In the genomic region with DNA sequence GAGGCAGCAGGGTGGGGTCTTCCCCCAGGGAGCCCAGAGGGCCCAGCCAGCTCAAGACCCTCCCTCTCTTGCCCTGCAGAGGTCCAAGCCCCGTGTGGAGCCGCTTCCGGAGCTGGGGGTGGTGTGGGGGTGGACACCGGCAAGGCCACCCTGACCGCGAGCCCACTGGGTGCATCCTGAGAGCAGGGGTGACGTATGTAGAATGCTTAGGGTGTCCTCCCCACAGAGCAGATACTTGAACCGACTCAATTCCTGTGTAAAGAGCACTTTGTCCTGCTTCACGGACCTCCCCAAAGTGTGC, we compare ENCODE assay signal across 23 cellular contexts.
"Had no signal": no experiment of that assay in that cellular context is flagged by ENCODE, and none has a peak within 500 bp of the region (broad histone marks: within the 10 kb centered on the region; RNA-seq: fewer than 3 reads in every experiment).

No MANE protein-coding gene starts in this region.

- H3K4me2 ChIP-seq: smooth muscle cell had no signal

- H3K9me3 Mint-ChIP-seq: activated naive CD4-positive, alpha-beta T cell treated with anti-CD3 and anti-CD28 coated beads, Interleukin-2, amount 50 U/mL, for 24 hours; activated T-cell treated with anti-CD3 and anti-CD28 coated beads, Interleukin-2, amount 50 U/mL, for 72 hours; naive B cell had no signal

- ATAC-seq: heart right ventricle, left lung, mucosa of descending colon, sciatic nerve had no signal

- H3K36me3 Mint-ChIP-seq: naive B cell had no signal

- H3K27me3 Mint-ChIP-seq: activated naive CD4-positive, alpha-beta T cell treated with anti-CD3 and anti-CD28 coated beads, Interleukin-2, amount 50 U/mL, for 24 hours; naive B cell had no signal

- H3K4me1 Mint-ChIP-seq: activated naive CD4-positive, alpha-beta T cell treated with anti-CD3 and anti-CD28 coated beads, Interleukin-2, amount 50 U/mL, for 24 hours had no signal

- H3K4me1 ChIP-seq: ascending aorta, heart right ventricle, left lung, thyroid gland had no signal

- DNase-seq: activated CD4-positive, CD25-positive, alpha-beta regulatory T cell treated with anti-CD3 and anti-CD28 coated beads, Interleukin-2, amount 50 U/mL, for 72 hours; activated CD8-positive, alpha-beta memory T cell treated with anti-CD3 and anti-CD28 coated beads for 24 hours; activated CD8-positive, alpha-beta memory T cell treated with anti-CD3 and anti-CD28 coated beads, Interleukin-2, amount 50 U/mL, for 48 hours; activated effector memory CD4-positive, alpha-beta T cell treated with anti-CD3 and anti-CD28 coated beads, Interleukin-2, amount 50 U/mL, for 16 hours; activated T-cell treated with anti-CD3 and anti-CD28 coated beads, Interleukin-2, amount 50 U/mL, for 72 hours; effector CD4-positive, alpha-beta T cell; heart right ventricle; left lung; mesenchymal stem cell; mucosa of descending colon; naive B cell; stimulated activated CD4-positive, alpha-beta T cell treated with anti-CD3 and anti-CD28 coated beads, Interleukin-4, amount 100 ng/mL, for 1 hour; stimulated activated naive CD4-positive, alpha-beta T cell; T-helper 2 cell; thyroid gland had no signal

- H3K27me3 ChIP-seq: ascending aorta, esophagus muscularis mucosa, gastroesophageal sphincter, heart right ventricle, left lung, thyroid gland had no signal

- H3K4me3 ChIP-seq: ascending aorta, coronary artery, esophagus muscularis mucosa, gastroesophageal sphincter, heart right ventricle, left lung, mucosa of descending colon, smooth muscle cell, thyroid gland had no signal

- H3K27ac ChIP-seq: ascending aorta, coronary artery, esophagus muscularis mucosa, gastroesophageal sphincter, heart right ventricle, left lung, thyroid gland, VCaP had no signal

- H3K4me3 Mint-ChIP-seq: activated naive CD4-positive, alpha-beta T cell treated with anti-CD3 and anti-CD28 coated beads, Interleukin-2, amount 50 U/mL, for 24 hours; activated T-cell treated with anti-CD3 and anti-CD28 coated beads, Interleukin-2, amount 50 U/mL, for 72 hours had no signal
